In genomic region chr3:114179575-114179974, GRCh38 we compare ENCODE assay signal across 1 cellular context.
TF ChIP-seq lines count a peak whose summit lies in the region.

No MANE protein-coding gene starts in this region.

TF ChIP-seq in SK-N-SH treated with all-trans-retinoic acid at 6 μM for 48 hours, 23 proteins besides CTCF, POLR2A, EP300 and RAD21 (continued from another document):
- TF ChIP-seq CSRNP3 (CRISPR knock-in tag; IDR thresholded peaks at IDR 0.05) (no peak), ZNF8 (CRISPR knock-in tag; IDR thresholded peaks at IDR 0.05) (no peak)
